32 cellular contexts compared by ENCODE assay signal in genomic region chr4:6291784-6292297, GRCh38.
"Had no signal": no experiment of that assay in that cellular context is flagged by ENCODE, and none has a peak within 500 bp of the region (broad histone marks: within the 10 kb centered on the region; RNA-seq: fewer than 3 reads in every experiment).

No MANE protein-coding gene starts in this region.

- H3K4me3 Mint-ChIP-seq: activated CD4-positive, alpha-beta T cell treated with anti-CD3 and anti-CD28 coated beads, Interleukin-2, amount 10 ng/mL, durations not matched to agents 24 days and 14 days; activated CD8-positive, alpha-beta T cell treated with anti-CD3 and anti-CD28 coated beads for 36 hours; activated naive CD8-positive, alpha-beta T cell treated with anti-CD3 and anti-CD28 coated beads for 36 hours; activated T-cell treated with anti-CD3 and anti-CD28 coated beads, Interleukin-2, amount 50 U/mL, for 72 hours; activated T-helper 17 cell treated with anti-CD3 and anti-CD28 coated beads, Interleukin-2, amount 50 U/mL, for 72 hours had no signal

- H3K9me3 Mint-ChIP-seq: activated CD4-positive, alpha-beta T cell treated with anti-CD3 and anti-CD28 coated beads, Interleukin-2, amount 10 ng/mL, durations not matched to agents 24 days and 14 days; activated CD8-positive, alpha-beta T cell treated with anti-CD3 and anti-CD28 coated beads for 36 hours; activated naive CD8-positive, alpha-beta T cell treated with anti-CD3 and anti-CD28 coated beads for 36 hours; activated T-cell treated with anti-CD3 and anti-CD28 coated beads, Interleukin-2, amount 50 U/mL, for 72 hours; activated T-helper 17 cell treated with anti-CD3 and anti-CD28 coated beads, Interleukin-2, amount 50 U/mL, for 72 hours had no signal

- ATAC-seq: activated CD8-positive, alpha-beta T cell treated with anti-CD3 and anti-CD28 coated beads for 36 hours; activated T-cell treated with anti-CD3 and anti-CD28 coated beads, Interleukin-2, amount 50 U/mL, for 72 hours; activated T-helper 17 cell treated with anti-CD3 and anti-CD28 coated beads, Interleukin-2, amount 50 U/mL, for 72 hours had no signal

- H3K27ac ChIP-seq: brain microvascular endothelial cell, KMS-11, VCaP had no signal

- H3K27me3 Mint-ChIP-seq: activated CD4-positive, alpha-beta T cell treated with anti-CD3 and anti-CD28 coated beads, Interleukin-2, amount 10 ng/mL, durations not matched to agents 24 days and 14 days; activated CD8-positive, alpha-beta T cell treated with anti-CD3 and anti-CD28 coated beads for 36 hours; activated naive CD8-positive, alpha-beta T cell treated with anti-CD3 and anti-CD28 coated beads for 36 hours; activated T-helper 17 cell treated with anti-CD3 and anti-CD28 coated beads, Interleukin-2, amount 50 U/mL, for 72 hours had no signal

- H3K27ac Mint-ChIP-seq: activated CD4-positive, alpha-beta T cell treated with anti-CD3 and anti-CD28 coated beads, Interleukin-2, amount 10 ng/mL, durations not matched to agents 24 days and 14 days; activated CD8-positive, alpha-beta T cell treated with anti-CD3 and anti-CD28 coated beads for 36 hours; activated naive CD8-positive, alpha-beta T cell treated with anti-CD3 and anti-CD28 coated beads for 36 hours; activated T-cell treated with anti-CD3 and anti-CD28 coated beads, Interleukin-2, amount 50 U/mL, for 72 hours had no signal

- DNase-seq: activated CD4-positive, alpha-beta T cell treated with anti-CD3 and anti-CD28 coated beads for 1 hour; activated CD4-positive, alpha-beta T cell treated with anti-CD3 and anti-CD28 coated beads, Interleukin-2, amount 10 ng/mL, durations not matched to agents 24 days and 14 days; activated CD4-positive, alpha-beta T cell treated with anti-CD3 and anti-CD28 coated beads, Interleukin-2, amount 50 U/mL, for 4 hours; activated CD4-positive, CD25-positive, alpha-beta regulatory T cell; activated CD8-positive, alpha-beta T cell treated with anti-CD3 and anti-CD28 coated beads for 36 hours; activated effector memory CD4-positive, alpha-beta T cell treated with anti-CD3 and anti-CD28 coated beads, Interleukin-2, amount 50 U/mL, for 16 hours; activated naive CD4-positive, alpha-beta T cell; activated naive CD4-positive, alpha-beta T cell treated with anti-CD3 and anti-CD28 coated beads, Interleukin-2, amount 50 U/mL, for 16 hours; activated naive CD8-positive, alpha-beta T cell treated with anti-CD3 and anti-CD28 coated beads for 36 hours; activated T-cell treated with anti-CD3 and anti-CD28 coated beads, Interleukin-2, amount 50 U/mL, for 1 hour; activated T-cell treated with anti-CD3 and anti-CD28 coated beads, Interleukin-2, amount 50 U/mL, for 72 hours; amniotic stem cell; aorta; brain microvascular endothelial cell; MM.1S; MV-4-11; NCI-H1092; NCI-H1436 treated with DMSO at 0.1 percent for 48 hours; NCI-H1694 treated with DMSO at 0.1 percent for 48 hours; NCI-H2029; NCI-H510A; NCI-H526; NCI-H748 treated with DMSO at 0.1 percent for 48 hours; OCI-M1; Right ventricle myocardium superior; SW 1271; T-helper 1 cell; T-helper 2 cell; T-helper 9 cell had no signal

- H3K4me1 Mint-ChIP-seq: activated CD4-positive, alpha-beta T cell treated with anti-CD3 and anti-CD28 coated beads, Interleukin-2, amount 10 ng/mL, durations not matched to agents 24 days and 14 days; activated naive CD8-positive, alpha-beta T cell treated with anti-CD3 and anti-CD28 coated beads for 36 hours; activated T-helper 17 cell treated with anti-CD3 and anti-CD28 coated beads, Interleukin-2, amount 50 U/mL, for 72 hours had no signal

- H3K27me3 ChIP-seq: brain microvascular endothelial cell had no signal
